ENCODE assay signal across 1 cellular context in the genomic region with DNA sequence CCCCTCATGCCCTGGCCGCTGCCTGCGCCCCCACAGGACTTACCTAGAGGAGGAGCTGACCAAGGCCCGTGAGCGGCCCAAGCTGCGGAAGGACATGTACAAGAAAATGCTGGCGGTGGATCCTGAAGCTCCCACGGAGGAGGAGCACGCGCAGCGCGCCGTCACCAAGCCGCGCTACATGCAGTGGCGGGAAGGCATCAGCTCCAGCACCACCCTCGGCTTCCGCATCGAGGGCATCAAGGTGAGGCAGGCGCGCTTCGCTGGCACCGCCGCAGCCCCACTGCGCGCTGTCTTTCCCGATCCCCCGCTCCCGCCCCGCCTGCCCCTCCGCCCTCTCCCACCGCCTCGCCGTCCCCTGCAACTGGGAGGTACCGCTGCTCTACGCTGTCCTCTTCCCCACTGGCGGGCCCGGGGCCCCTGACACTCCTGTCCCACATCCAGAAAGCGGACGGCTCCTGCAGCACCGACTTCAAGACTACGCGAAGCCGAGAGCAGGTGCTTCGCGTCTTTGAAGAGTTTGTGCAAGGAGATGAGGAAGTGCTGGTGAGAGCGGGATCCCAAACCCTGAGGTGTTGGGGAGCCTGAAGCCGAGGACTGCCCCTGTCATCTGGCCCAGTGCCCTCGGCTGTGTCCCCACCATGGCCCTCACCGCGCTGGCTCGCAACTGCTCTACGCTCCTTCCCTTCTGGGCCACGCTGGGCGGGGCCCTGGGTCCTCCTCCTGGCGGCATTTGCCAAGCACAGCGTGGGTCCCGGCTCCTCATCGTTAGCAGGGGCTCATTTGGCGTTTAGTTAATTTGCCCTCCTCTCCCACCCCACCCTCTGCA.
TF ChIP-seq lines count a peak whose summit lies in the region.

No MANE protein-coding gene starts in this region.

TF ChIP-seq in SK-N-SH treated with all-trans-retinoic acid at 6 μM for 48 hours, 23 proteins besides CTCF, POLR2A, EP300 and RAD21 (continued from another document):
- TF ChIP-seq, protein P1, sequence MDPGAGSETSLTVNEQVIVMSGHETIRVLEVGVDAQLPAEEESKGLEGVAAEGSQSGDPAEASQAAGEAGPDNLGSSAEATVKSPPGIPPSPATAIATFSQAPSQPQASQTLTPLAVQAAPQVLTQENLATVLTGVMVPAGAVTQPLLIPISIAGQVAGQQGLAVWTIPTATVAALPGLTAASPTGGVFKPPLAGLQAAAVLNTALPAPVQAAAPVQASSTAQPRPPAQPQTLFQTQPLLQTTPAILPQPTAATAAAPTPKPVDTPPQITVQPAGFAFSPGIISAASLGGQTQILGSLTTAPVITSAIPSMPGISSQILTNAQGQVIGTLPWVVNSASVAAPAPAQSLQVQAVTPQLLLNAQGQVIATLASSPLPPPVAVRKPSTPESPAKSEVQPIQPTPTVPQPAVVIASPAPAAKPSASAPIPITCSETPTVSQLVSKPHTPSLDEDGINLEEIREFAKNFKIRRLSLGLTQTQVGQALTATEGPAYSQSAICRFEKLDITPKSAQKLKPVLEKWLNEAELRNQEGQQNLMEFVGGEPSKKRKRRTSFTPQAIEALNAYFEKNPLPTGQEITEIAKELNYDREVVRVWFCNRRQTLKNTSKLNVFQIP (CRISPR knock-in tag; IDR thresholded peaks at IDR 0.05; ENCODE audit: borderline replicate concordance, low read depth): no peak
- TF ChIP-seq RARB (CRISPR knock-in tag; IDR thresholded peaks at IDR 0.05): no peak
- no peak for TF ChIP-seq BACH2 (CRISPR knock-in tag; IDR thresholded peaks at IDR 0.05; ENCODE audit: borderline replicate concordance)
- TF ChIP-seq ESRRG (CRISPR knock-in tag; IDR thresholded peaks at IDR 0.05): no peak
- no peak for TF ChIP-seq PPARA (CRISPR knock-in tag; IDR thresholded peaks at IDR 0.05; ENCODE audit: borderline replicate concordance)
- TF ChIP-seq ZNF8 (CRISPR knock-in tag; IDR thresholded peaks at IDR 0.05): no peak
